Comparison of ENCODE assay signal across 13 cellular contexts in genomic region chr2:85216051-85216431, GRCh38.
DNase-seq lines count a peak whose midpoint lies in the region; TF ChIP-seq lines count a peak whose summit lies in the region.
"Had no signal": no experiment of that assay in that cellular context is flagged by ENCODE, and none has a peak within 500 bp of the region (broad histone marks: within the 10 kb centered on the region; RNA-seq: fewer than 3 reads in every experiment).

No MANE protein-coding gene starts in this region.

- H3K4me3 Mint-ChIP-seq in CD14-positive monocyte: no peak overlapping the region
- H3K4me3 Mint-ChIP-seq: activated CD8-positive, alpha-beta T cell treated with anti-CD3 and anti-CD28 coated beads, Interleukin-2, amount 10 ng/mL, durations not matched to agents 7 days and 5 days had no signal

- H3K36me3 ChIP-seq in HEK293 (ENCODE audit: control insufficient read depth in 2 of 2, insufficient read depth in 1 of 2, low read length in 2 of 2) (no peaks in the 10 kb centered on the region), iPS-20b (ENCODE audit: insufficient read depth, low read depth, low read length) (peaks cover 2% of the 10 kb centered on the region), skeletal muscle satellite cell (ENCODE audit: insufficient read depth, low read length) (no peaks in the 10 kb centered on the region), uterus (no peaks in the 10 kb centered on the region)
- H3K36me3 ChIP-seq: cardiac muscle cell, heart right ventricle, pancreas had no signal

- TF ChIP-seq CTCF in HEK293 (tag by site-specific recombination; IDR thresholded peaks at IDR 0.05): no peak
- no peak for TF ChIP-seq CTCF in astrocyte of the cerebellum (IDR thresholded peaks at IDR 0.05; ENCODE audit: low read depth, low read length, missing control alignments)
- TF ChIP-seq CTCF in CD14-positive monocyte (IDR thresholded peaks at IDR 0.05): no peak
- no peak for TF ChIP-seq CTCF in uterus (IDR thresholded peaks at IDR 0.05)

- H3K4me1 ChIP-seq in HEK293 (ENCODE audit: control insufficient read depth, insufficient read depth, low read length): peaks cover 11% of the 10 kb centered on the region
- H3K4me1 ChIP-seq in iPS-20b (ENCODE audit: insufficient read depth, low read length): peaks cover 41% of the 10 kb centered on the region; the same call in 1 of the 2 replicates
- peaks cover 34% of the 10 kb centered on the region for H3K4me1 ChIP-seq in skeletal muscle satellite cell (ENCODE audit: control insufficient read depth, insufficient read depth, low read length)
- peaks cover 3 to 8% of the 10 kb centered on the region in 2 donors for H3K4me1 ChIP-seq in uterus
- H3K4me1 ChIP-seq: pancreas had no signal

- in situ Hi-C loops in astrocyte of the cerebellum (cut with HindIII; ENCODE audit: low sequenced_read_pairs): loop anchor here (5.0 kb wide), 1 partner anchor 69 kb away; no protein-coding TSS in a partner anchor

- intact Hi-C loops in CD14-positive monocyte (cut with micrococcal nuclease): no loop called here
- intact Hi-C loops in uterus (cut with DNase I; ENCODE audit: low total_unique reads): no loop called here

- H3K4me1 Mint-ChIP-seq in CD14-positive monocyte: no peaks in the 10 kb centered on the region

- H3K27ac ChIP-seq in HEK293 (ENCODE audit: extremely low read depth, low read depth, low read length): no peak overlapping the region; the same call in 1 of the 2 replicates
- no peak overlapping the region for H3K27ac ChIP-seq in iPS-20b (ENCODE audit: low read length)
- H3K27ac ChIP-seq in uterus: peak overlapping the region in 1 of 2 donors; percentile 57
- H3K27ac ChIP-seq: cardiac muscle cell, pancreas had no signal

- H3K4me3 ChIP-seq in HEK293 (ENCODE audit: low read depth, low read length) (no peak overlapping the region), astrocyte of the cerebellum (ENCODE audit: low read depth, low read length) (peak overlapping the region; percentile 12), iPS-20b (ENCODE audit: low read length) (no peak overlapping the region; the same call in 1 of the 2 replicates), skeletal muscle satellite cell (ENCODE audit: low read length) (peak overlapping the region; percentile 22), uterus (no peak overlapping the region)
- H3K4me3 ChIP-seq: cardiac muscle cell, heart right ventricle, pancreas had no signal

- H3K9me3 Mint-ChIP-seq in CD14-positive monocyte: no peaks in the 10 kb centered on the region

- peak overlapping the region; percentile 12; the same call in 1 of the 2 replicates for H3K9ac ChIP-seq in iPS-20b (ENCODE audit: low read depth, low read length)
- H3K9ac ChIP-seq in skeletal muscle satellite cell (ENCODE audit: low read depth, low read length): peak overlapping the region; percentile 65

- H3K27me3 ChIP-seq in iPS-20b (ENCODE audit: insufficient read depth, low read length) (no peaks in the 10 kb centered on the region), skeletal muscle satellite cell (ENCODE audit: control insufficient read depth, insufficient read depth, low read length) (no peaks in the 10 kb centered on the region), uterus (no peaks in the 10 kb centered on the region)
- H3K27me3 ChIP-seq: cardiac muscle cell, heart right ventricle, pancreas had no signal

- CTCF ChIA-PET in HEK293 (lab: Yijun Ruan, JAX): interaction anchor here (1.1 kb wide), 1 partner anchor 84 kb away, joined by 4 read pairs; no protein-coding TSS in a partner anchor

- peak overlapping the region in 1 of 7 donors; percentile 17 for H3K27ac Mint-ChIP-seq in CD14-positive monocyte
- H3K27ac Mint-ChIP-seq: activated CD8-positive, alpha-beta T cell treated with anti-CD3 and anti-CD28 coated beads, Interleukin-2, amount 10 ng/mL, durations not matched to agents 7 days and 5 days had no signal

- peak overlapping the region; percentile 66 for H3K4me2 ChIP-seq in skeletal muscle satellite cell (ENCODE audit: low read length)

- H3K36me3 Mint-ChIP-seq in CD14-positive monocyte: no peaks in the 10 kb centered on the region

- DNase-seq in astrocyte of the cerebellum (ENCODE audit: low read depth) (no peak), RPMI8226 (no peak), CD14-positive monocyte (ENCODE audit: low spot score) (no peak), uterus (no peak)
- DNase-seq in NK-92 treated with Interleukin-12 subunit alpha and Interleukin-12 subunit beta, amount 100 ng/mL, for 24 hours (lab: John Stamatoyannopoulos, UW): no peak
- DNase-seq: activated CD8-positive, alpha-beta T cell treated with anti-CD3 and anti-CD28 coated beads, Interleukin-2, amount 10 ng/mL, durations not matched to agents 7 days and 5 days; heart right ventricle; NCI-H446; pancreas had no signal

- no peaks in the 10 kb centered on the region for H3K9me3 ChIP-seq in HEK293 (ENCODE audit: control insufficient read depth, insufficient read depth, low read depth, low read length)
- H3K9me3 ChIP-seq in iPS-20b (ENCODE audit: insufficient read depth, low read depth, low read length): no peaks in the 10 kb centered on the region
- no peaks in the 10 kb centered on the region for H3K9me3 ChIP-seq in skeletal muscle satellite cell (replicated peaks; ENCODE audit: low read length)
- H3K9me3 ChIP-seq in uterus: no peaks in the 10 kb centered on the region
- H3K9me3 ChIP-seq: heart right ventricle, pancreas had no signal

- no peak for TF ChIP-seq POLR2A in uterus (IDR thresholded peaks at IDR 0.05)

- peaks cover 7 to 17% (median 13%) of the 10 kb centered on the region in 3 donors for H3K27me3 Mint-ChIP-seq in CD14-positive monocyte (ENCODE audit: low read depth in 3 of 3)

- POLR2A ChIA-PET in HEK293 (lab: Yijun Ruan, JAX): no interaction called here

TF ChIP-seq in HEK293, 187 proteins besides CTCF, POLR2A, EP300 and RAD21:
- TF ChIP-seq ZNF561 (tag by site-specific recombination; IDR thresholded peaks at IDR 0.05; ENCODE audit: borderline replicate concordance) (no peak), EGR2 (tag by site-specific recombination; IDR thresholded peaks at IDR 0.05; ENCODE audit: low read depth) (no peak), ZNF449 (tag by site-specific recombination; IDR thresholded peaks at IDR 0.05) (peak; percentile 48; the same call in 1 of the 2 replicates), ZNF701 (tag by site-specific recombination; IDR thresholded peaks at IDR 0.05) (no peak), SETDB1 (IDR thresholded peaks at IDR 0.05; ENCODE audit: insufficient read length, low read length) (no peak)

Comparison
In these comparisons a context has a peak if more than half of its experiments do, and no peak if none do; other contexts are left out.
1. H3K4me3 ChIP-seq: peak in astrocyte of the cerebellum (single experiment) and skeletal muscle satellite cell (single experiment); none in HEK293 (single experiment), iPS-20b (single experiment) and uterus (0 of 2).